In genomic region chr19:41307090-41307875, GRCh38 we compare ENCODE assay signal across 11 cellular contexts. TPM values are rescaled to one million over a fixed set of nuclear protein-coding genes. Genes with fewer than 3 reads are reported as not detected.
DNase-seq lines count a peak whose midpoint lies in the region; ATAC-seq and TF ChIP-seq lines count a peak whose summit lies in the region.
"Had no signal": no experiment of that assay in that cellular context is flagged by ENCODE, and none has a peak within 500 bp of the region (broad histone marks: within the 10 kb centered on the region; RNA-seq: fewer than 3 reads in every experiment).

No MANE protein-coding gene starts in this region.

- no peak overlapping the region for H3K4me3 ChIP-seq in gastroesophageal sphincter
- no peak overlapping the region for H3K4me3 ChIP-seq in stomach smooth muscle (ENCODE audit: low read length in 2 of 2)
- no peak overlapping the region for H3K4me3 ChIP-seq in osteoblast (ENCODE audit: insufficient read depth, low read length)

- H3K9ac ChIP-seq in stomach smooth muscle (ENCODE audit: low read length in 2 of 2) = no peak overlapping the region

- H3K79me2 ChIP-seq in osteoblast (ENCODE audit: insufficient read depth, low read length) = peaks cover 15% of the 10 kb centered on the region

- H3K9me3 ChIP-seq in gastroesophageal sphincter = no peaks in the 10 kb centered on the region
- H3K9me3 ChIP-seq in stomach smooth muscle (ENCODE audit: control insufficient read depth in 2 of 2, low read length in 2 of 2) = no peaks in the 10 kb centered on the region
- no peaks in the 10 kb centered on the region for H3K9me3 ChIP-seq in osteoblast (ENCODE audit: low read depth, low read length)

- CTCF ChIA-PET in activated CD4-positive, alpha-beta T cell treated with anti-CD3 and anti-CD28 coated beads for 36 hours (lab: Charles Lee) = interaction anchor here (0.7 to 3.4 kb wide), 14 partner anchors 9 to 843 kb away, joined by 3 to 36 read pairs (median 4); partner anchors contain the start of genes B9D2 and HNRNPUL1
- CTCF ChIA-PET in HEK293T (lab: Yijun Ruan, JAX) = no interaction called here

- WGBS in gastroesophageal sphincter (ENCODE audit: low coverage in 1 of 2), 2 donors = 50 to 58% methylated on average over 6 to 8 of the region's 8 CpGs

- H3K4me3 Mint-ChIP-seq in activated CD4-positive, alpha-beta T cell treated with anti-CD3 and anti-CD28 coated beads for 36 hours = peak overlapping the region; percentile 8

- H3K27me3 Mint-ChIP-seq in activated CD4-positive, alpha-beta T cell treated with anti-CD3 and anti-CD28 coated beads for 36 hours = no peaks in the 10 kb centered on the region

- DNase-seq in activated CD4-positive, alpha-beta T cell treated with anti-CD3 and anti-CD28 coated beads for 36 hours = no peak
- no peak for DNase-seq in activated CD4-positive, alpha-beta T cell treated with anti-CD3 and anti-CD28 coated beads, Interleukin-2, amount 50 U/mL, for 1 hour
- DNase-seq in HEK293T (ENCODE audit: extremely low spot score) = no peak
- no peak for DNase-seq in osteoblast (ENCODE audit: insufficient read length, low spot score, missing footprints)
- DNase-seq: kidney glomerular epithelial cell; NCI-H1105 treated with DMSO at 0.1 percent for 48 hours; stimulated activated CD4-positive, alpha-beta T cell treated with anti-CD3 and anti-CD28 coated beads, Interleukin-4, amount 100 ng/mL, for 1 hour had no signal

- H3K27ac ChIP-seq in VCaP (peak overlapping the region; percentile 94; the same call in 1 of the 2 replicates), gastroesophageal sphincter (peak overlapping the region in 3 of 4 donors; percentile 90 to 97 (median 95)), stomach smooth muscle (ENCODE audit: low read length) (peak overlapping the region; percentile 92), osteoblast (ENCODE audit: low read depth, low read length) (no peak overlapping the region)

- no peak for TF ChIP-seq POLR2A in gastroesophageal sphincter (IDR thresholded peaks at IDR 0.05)

- peaks cover 7% of the 10 kb centered on the region for H4K20me1 ChIP-seq in osteoblast (ENCODE audit: insufficient read depth, low read length)

- TF ChIP-seq EP300 in gastroesophageal sphincter (IDR thresholded peaks at IDR 0.05) = no peak

- peaks cover 2 to 53% (median 25%) of the 10 kb centered on the region in 3 donors for H3K4me1 ChIP-seq in gastroesophageal sphincter
- H3K4me1 ChIP-seq in stomach smooth muscle (ENCODE audit: control insufficient read depth, insufficient read depth, low read length) = peaks cover 40% of the 10 kb centered on the region
- H3K4me1 ChIP-seq in osteoblast (ENCODE audit: insufficient read depth, low read length) = peaks cover 26% of the 10 kb centered on the region

- no peak overlapping the region for H2AFZ ChIP-seq in osteoblast (ENCODE audit: low read length)

- H3K36me3 ChIP-seq in gastroesophageal sphincter (peaks cover 0 to 64% of the 10 kb centered on the region in 2 donors), stomach smooth muscle (ENCODE audit: control insufficient read depth in 2 of 2, insufficient read depth in 2 of 2, low read length in 2 of 2) (peaks cover 23 to 48% of the 10 kb centered on the region in 2 donors), osteoblast (ENCODE audit: insufficient read depth, low read length) (peaks cover 61% of the 10 kb centered on the region)

- H3K36me3 Mint-ChIP-seq in activated CD4-positive, alpha-beta T cell treated with anti-CD3 and anti-CD28 coated beads for 36 hours (ENCODE audit: low read depth) = peaks cover 41% of the 10 kb centered on the region

- no peak for ATAC-seq in activated CD4-positive, alpha-beta T cell treated with anti-CD3 and anti-CD28 coated beads for 36 hours
- ATAC-seq in gastroesophageal sphincter (no peak), GM19328 (IDR thresholded peaks at IDR 0.05; ENCODE audit: unreplicated experiment) (no peak)

- no peaks in the 10 kb centered on the region for H3K27me3 ChIP-seq in gastroesophageal sphincter
- H3K27me3 ChIP-seq in stomach smooth muscle (ENCODE audit: control insufficient read depth in 1 of 2, insufficient read depth in 2 of 2, low read length in 2 of 2) = no peaks in the 10 kb centered on the region
- H3K27me3 ChIP-seq in osteoblast (ENCODE audit: insufficient read depth, low read length) = no peaks in the 10 kb centered on the region

- intact Hi-C loops in activated CD4-positive, alpha-beta T cell treated with anti-CD3 and anti-CD28 coated beads for 36 hours (cut with DNase I, micrococcal nuclease) = loop anchor here in 1 of 2 experiments (5.0 kb wide), 1 partner anchor 590 kb away; the partner anchor contains the start of genes COQ8B and ITPKC

- POLR2A ChIA-PET in activated CD4-positive, alpha-beta T cell treated with anti-CD3 and anti-CD28 coated beads for 36 hours (lab: Charles Lee) = interaction anchor here (0.6 to 2.8 kb wide), 3 partner anchors 11 to 585 kb away, joined by 4 to 22 read pairs (median 4); partner anchors contain the start of gene HNRNPUL1
- POLR2A ChIA-PET in HEK293T (lab: Yijun Ruan, JAX) = interaction anchor here (0.9 kb wide), 1 partner anchor 133 kb away, joined by 3 read pairs; the partner anchor contains the start of gene DMAC2

- peak overlapping the region; percentile 97 for H3K27ac Mint-ChIP-seq in activated CD4-positive, alpha-beta T cell treated with anti-CD3 and anti-CD28 coated beads for 36 hours

- H3K4me2 ChIP-seq in osteoblast (ENCODE audit: insufficient read depth, low read length) = no peak overlapping the region

- no peaks in the 10 kb centered on the region for H3K9me3 Mint-ChIP-seq in activated CD4-positive, alpha-beta T cell treated with anti-CD3 and anti-CD28 coated beads for 36 hours (ENCODE audit: low read depth)

- TF ChIP-seq CTCF in VCaP (conservative IDR thresholded peaks at IDR 0.05) (no peak), gastroesophageal sphincter (IDR thresholded peaks at IDR 0.05) (no peak), osteoblast (IDR thresholded peaks at IDR 0.05; ENCODE audit: extremely low read depth, low read depth, low read length) (no peak)

- peaks cover 84% of the 10 kb centered on the region for H3K4me1 Mint-ChIP-seq in activated CD4-positive, alpha-beta T cell treated with anti-CD3 and anti-CD28 coated beads for 36 hours

TF ChIP-seq in HEK293T, 16 proteins besides CTCF, POLR2A, EP300 and RAD21:
- TF ChIP-seq L3MBTL2 (conservative IDR thresholded peaks at IDR 0.05) = no peak
- TF ChIP-seq ELF4 (IDR thresholded peaks at IDR 0.05) = no peak
- no peak for TF ChIP-seq SP1 (IDR thresholded peaks at IDR 0.05)
- no peak for TF ChIP-seq FOXK2 (IDR thresholded peaks at IDR 0.05)
- TF ChIP-seq NFRKB (IDR thresholded peaks at IDR 0.05) = no peak
- no peak for TF ChIP-seq ZNF384 (IDR thresholded peaks at IDR 0.05)
TF ChIP-seq in HEK293T: peak in this region for 0.

RNA-seq across cellular contexts. Expression of gene CCDC97, which starts 2.7 kb away (rescaled TPM):
- 10 to 100 TPM; 21.2 to 21.4 TPM for total RNA-seq in activated CD4-positive, alpha-beta T cell treated with anti-CD3 and anti-CD28 coated beads for 36 hours
- total RNA-seq in gastroesophageal sphincter (10 to 100 TPM; 11.6 to 18.9 (median 15.9) TPM), osteoblast (9.0 and 11.2 TPM in 2 replicates)

RNA-seq across cellular contexts. Expression of gene HNRNPUL1, which starts 43.1 kb away (rescaled TPM):
- total RNA-seq in activated CD4-positive, alpha-beta T cell treated with anti-CD3 and anti-CD28 coated beads for 36 hours = 100 to 1,000 TPM; 263 to 312 TPM
- total RNA-seq in gastroesophageal sphincter = 100 to 1,000 TPM; 142 to 204 (median 160) TPM
- 113 and 114 TPM in 2 replicates for total RNA-seq in osteoblast

RNA-seq across cellular contexts. Expression of gene TGFB1, which starts 46.4 kb away (rescaled TPM):
- 10 to 100 TPM; 86.2 to 99.0 TPM for total RNA-seq in activated CD4-positive, alpha-beta T cell treated with anti-CD3 and anti-CD28 coated beads for 36 hours
- total RNA-seq in gastroesophageal sphincter (10 to 100 TPM; 12.9 to 39.3 (median 22.1) TPM), osteoblast (17.4 and 21.2 TPM in 2 replicates)

RNA-seq across cellular contexts. Expression of gene B9D2, which starts 56.7 kb away (rescaled TPM):
- 1 to 10 TPM; 4.0 to 5.2 TPM for total RNA-seq in activated CD4-positive, alpha-beta T cell treated with anti-CD3 and anti-CD28 coated beads for 36 hours
- total RNA-seq in gastroesophageal sphincter (10 to 100 TPM in 1 of 4 donors, 1 to 10 TPM in 3; 5.2 to 10.1 (median 6.7) TPM), osteoblast (5.6 and 6.5 TPM in 2 replicates)
